In genomic region chr4:15575951-15576350, GRCh38 we compare ENCODE assay signal across 23 cellular contexts.
DNase-seq lines count a peak whose midpoint lies in the region; ATAC-seq, FAIRE-seq and TF ChIP-seq lines count a peak whose summit lies in the region.
"Had no signal": no experiment of that assay in that cellular context is flagged by ENCODE, and none has a peak within 500 bp of the region (broad histone marks: within the 10 kb centered on the region; RNA-seq: fewer than 3 reads in every experiment).

No MANE protein-coding gene starts in this region.

- H2AFZ ChIP-seq in astrocyte (ENCODE audit: low read depth, low read length) (no peak overlapping the region), neural progenitor cell (replicated peaks) (no peak overlapping the region)

- H3K27ac Mint-ChIP-seq in astrocyte (ENCODE audit: unreplicated experiment) (no peak overlapping the region), neural progenitor cell (no peak overlapping the region)
- H3K27ac Mint-ChIP-seq: CD4-positive, alpha-beta T cell had no signal

- H3K27me3 Mint-ChIP-seq in astrocyte (ENCODE audit: low read depth, unreplicated experiment) (no peaks in the 10 kb centered on the region), neural progenitor cell (ENCODE audit: insufficient read depth, low read depth) (no peaks in the 10 kb centered on the region)
- H3K27me3 Mint-ChIP-seq: CD4-positive, alpha-beta T cell had no signal

- intact Hi-C loops in body of pancreas (cut with DNase I), result no loop called here

- no peak overlapping the region for H3K9ac ChIP-seq in astrocyte (ENCODE audit: low read length)
- H3K9ac ChIP-seq in neural progenitor cell, result no peak overlapping the region
- H3K9ac ChIP-seq: BLaER1 had no signal

- H3K27ac ChIP-seq in astrocyte (ENCODE audit: low read depth, low read length) (no peak overlapping the region), neural progenitor cell (no peak overlapping the region), body of pancreas (no peak overlapping the region)
- H3K27ac ChIP-seq: 22Rv1, BLaER1, Peyer's patch had no signal

- H3K27me3 ChIP-seq in astrocyte (ENCODE audit: insufficient read depth, low read length), result no peaks in the 10 kb centered on the region
- H3K27me3 ChIP-seq in neural progenitor cell, result no peaks in the 10 kb centered on the region
- no peaks in the 10 kb centered on the region for H3K27me3 ChIP-seq in body of pancreas
- H3K27me3 ChIP-seq: BLaER1, MG63, Peyer's patch had no signal

- peaks cover 37% of the 10 kb centered on the region for H3K4me1 Mint-ChIP-seq in astrocyte (ENCODE audit: low read depth, unreplicated experiment)
- H3K4me1 Mint-ChIP-seq in neural progenitor cell, result no peaks in the 10 kb centered on the region

- WGBS in body of pancreas, 2 donors, result 81 to 86% methylated on average over 2 of the region's 2 CpGs

- H3K36me3 ChIP-seq in astrocyte (ENCODE audit: insufficient read depth, low read length), result no peaks in the 10 kb centered on the region
- H3K36me3 ChIP-seq in neural progenitor cell, result no peaks in the 10 kb centered on the region
- no peaks in the 10 kb centered on the region for H3K36me3 ChIP-seq in body of pancreas (replicated peaks in 1 of 2; ENCODE audit: insufficient read depth in 1 of 2, low read depth in 2 of 2)
- H3K36me3 ChIP-seq: BLaER1, MG63 had no signal

- H3K9me3 ChIP-seq in astrocyte (ENCODE audit: insufficient read depth, low read depth, low read length) (no peaks in the 10 kb centered on the region), neural progenitor cell (ENCODE audit: low read depth) (no peaks in the 10 kb centered on the region), body of pancreas (no peaks in the 10 kb centered on the region)
- H3K9me3 ChIP-seq: BLaER1, MG63, Peyer's patch had no signal

- H3K36me3 Mint-ChIP-seq in astrocyte (ENCODE audit: low read depth, unreplicated experiment) (no peaks in the 10 kb centered on the region), neural progenitor cell (peaks cover 1% of the 10 kb centered on the region)

- no peaks in the 10 kb centered on the region for H3F3A ChIP-seq in neural progenitor cell (ENCODE audit: low read depth)

- peak; percentile 50 for FAIRE-seq in astrocyte (lab: Jason Lieb, UNC)
- no peak for FAIRE-seq in GM12892 (lab: Jason Lieb, UNC)
- FAIRE-seq: GM12878 had no signal

- no peaks in the 10 kb centered on the region for H3K79me2 ChIP-seq in astrocyte (ENCODE audit: insufficient read depth, low read length)
- H3K79me2 ChIP-seq in neural progenitor cell (ENCODE audit: low read depth), result no peaks in the 10 kb centered on the region

- peak; percentile 23 for DNase-seq in NCI-H2227 treated with DMSO at 0.1 percent for 48 hours (lab: John Stamatoyannopoulos, UW)
- no peak for DNase-seq in NCI-H2227 (lab: John Stamatoyannopoulos, UW; ENCODE audit: unreplicated experiment)
- DNase-seq in astrocyte (ENCODE audit: low read depth), result peak; percentile 23
- DNase-seq in iPS-NIHi7 (ENCODE audit: extremely low spot score), result peak; percentile 14
- peak; percentile 8 for DNase-seq in neural progenitor cell (ENCODE audit: low spot score)
- no peak for DNase-seq in GM12892 (ENCODE audit: insufficient read length)
- DNase-seq in hippocampal formation (lab: John Stamatoyannopoulos, UW), result no peak
- DNase-seq in body of pancreas, result no peak
- DNase-seq: ACHN; CD4-positive, alpha-beta T cell; COR-L47; DMS79; MG63; NCI-H1048; NCI-H1417 treated with DMSO at 0.1 percent for 48 hours; NCI-H187; NCI-H510A; NCI-H748 treated with DMSO at 0.1 percent for 48 hours; Peyer's patch had no signal

- H4K20me1 ChIP-seq in astrocyte (ENCODE audit: insufficient read depth, low read length), result no peaks in the 10 kb centered on the region
- no peaks in the 10 kb centered on the region for H4K20me1 ChIP-seq in neural progenitor cell (ENCODE audit: low read depth)
- H4K20me1 ChIP-seq: BLaER1 had no signal

- TF ChIP-seq POLR2A in GM12892 (IDR thresholded peaks at IDR 0.05; ENCODE audit: low read depth, low read length), result no peak
- TF ChIP-seq POLR2A in body of pancreas (IDR thresholded peaks at IDR 0.05), result no peak

- no peak overlapping the region for H3K4me3 ChIP-seq in astrocyte (ENCODE audit: insufficient read depth, low read depth, low read length)
- no peak overlapping the region for H3K4me3 ChIP-seq in neural progenitor cell
- no peak overlapping the region for H3K4me3 ChIP-seq in body of pancreas
- H3K4me3 ChIP-seq: BLaER1, GM12878, MG63, Peyer's patch had no signal

- H3K4me3 Mint-ChIP-seq in astrocyte (ENCODE audit: unreplicated experiment), result no peak overlapping the region
- no peak overlapping the region for H3K4me3 Mint-ChIP-seq in neural progenitor cell
- H3K4me3 Mint-ChIP-seq: CD4-positive, alpha-beta T cell had no signal

- H3K4me2 ChIP-seq in astrocyte (ENCODE audit: low read length) (no peak overlapping the region), neural progenitor cell (no peak overlapping the region)
- H3K4me2 ChIP-seq: BLaER1 had no signal

- TF ChIP-seq CTCF in astrocyte (IDR thresholded peaks at IDR 0.05; ENCODE audit: insufficient read depth, low read depth, low read length), result no peak
- no peak for TF ChIP-seq CTCF in neural progenitor cell (IDR thresholded peaks at IDR 0.05)
- no peak for TF ChIP-seq CTCF in body of pancreas (IDR thresholded peaks at IDR 0.05)

- H3K9me3 Mint-ChIP-seq in astrocyte (ENCODE audit: unreplicated experiment) (no peaks in the 10 kb centered on the region), neural progenitor cell (no peaks in the 10 kb centered on the region)
- H3K9me3 Mint-ChIP-seq: CD4-positive, alpha-beta T cell had no signal

- H3K4me1 ChIP-seq in astrocyte (ENCODE audit: insufficient read depth, low read length), result peaks cover 2% of the 10 kb centered on the region
- no peaks in the 10 kb centered on the region for H3K4me1 ChIP-seq in neural progenitor cell
- no peaks in the 10 kb centered on the region for H3K4me1 ChIP-seq in body of pancreas
- H3K4me1 ChIP-seq: BLaER1, Peyer's patch had no signal

- ATAC-seq in body of pancreas, result no peak
- ATAC-seq: GM12878, Right ventricle myocardium inferior had no signal

Comparison
In these comparisons a context has a peak if more than half of its experiments do, and no peak if none do; other contexts are left out.
1. DNase-seq: peak in NCI-H2227 treated with DMSO at 0.1 percent for 48 hours (single experiment), astrocyte (single experiment), iPS-NIHi7 (single experiment) and neural progenitor cell (single experiment); none in NCI-H2227 (single experiment), GM12892 (single experiment), hippocampal formation (0 of 2) and body of pancreas (0 of 4).